In the genomic region with DNA sequence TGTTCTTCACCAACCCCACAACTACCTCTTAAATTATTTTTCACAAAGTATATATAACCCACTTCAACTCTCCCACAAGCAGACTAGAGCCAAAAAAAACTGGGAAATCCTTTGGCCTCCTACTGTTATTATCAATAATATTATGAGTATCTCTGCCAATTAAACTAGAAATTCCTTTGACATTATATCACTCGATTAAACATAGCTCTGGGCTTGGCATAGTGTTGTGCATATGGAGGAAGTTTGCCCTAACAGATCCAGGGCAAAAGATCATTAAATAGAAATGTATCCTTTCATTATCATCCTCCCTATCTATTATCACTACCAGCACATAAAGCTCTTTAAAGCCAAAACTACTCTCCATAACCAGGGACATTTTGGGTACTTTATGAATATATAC, we compare ENCODE assay signal across 31 cellular contexts.
DNase-seq lines count a peak whose midpoint lies in the region; ATAC-seq and TF ChIP-seq lines count a peak whose summit lies in the region.
"Had no signal": no experiment of that assay in that cellular context is flagged by ENCODE, and none has a peak within 500 bp of the region (broad histone marks: within the 10 kb centered on the region; RNA-seq: fewer than 3 reads in every experiment).

No MANE protein-coding gene starts in this region.

- no peak for TF ChIP-seq EP300 in ovary (IDR thresholded peaks at IDR 0.05)

- H4K20me1 ChIP-seq in osteoblast (ENCODE audit: insufficient read depth, low read length), result no peaks in the 10 kb centered on the region

- no peak overlapping the region for H3K4me2 ChIP-seq in osteoblast (ENCODE audit: insufficient read depth, low read length)

- TF ChIP-seq CTCF in RWPE1 (conservative IDR thresholded peaks at IDR 0.05; ENCODE audit: low read depth) (no peak), osteoblast (IDR thresholded peaks at IDR 0.05; ENCODE audit: extremely low read depth, low read depth, low read length) (no peak), ovary (IDR thresholded peaks at IDR 0.05) (no peak)

- H3K36me3 ChIP-seq in osteoblast (ENCODE audit: insufficient read depth, low read length), result no peaks in the 10 kb centered on the region
- no peaks in the 10 kb centered on the region for H3K36me3 ChIP-seq in ovary
- H3K36me3 ChIP-seq: MG63, suprapubic skin, upper lobe of right lung had no signal

- no peak overlapping the region for H3K4me3 ChIP-seq in osteoblast (ENCODE audit: insufficient read depth, low read length)
- no peak overlapping the region for H3K4me3 ChIP-seq in right cardiac atrium (ENCODE audit: low read length)
- no peak overlapping the region for H3K4me3 ChIP-seq in ovary
- H3K4me3 ChIP-seq: K562, MG63, suprapubic skin, upper lobe of right lung had no signal

- CTCF ChIA-PET in RWPE1 (lab: Yijun Ruan, JAX), result no interaction called here

- H3K27me3 ChIP-seq in osteoblast (ENCODE audit: insufficient read depth, low read length) (no peaks in the 10 kb centered on the region), right cardiac atrium (ENCODE audit: control insufficient read depth, insufficient read depth) (no peaks in the 10 kb centered on the region), ovary (no peaks in the 10 kb centered on the region)
- H3K27me3 ChIP-seq: MG63, suprapubic skin, upper lobe of right lung had no signal

- H2AFZ ChIP-seq in osteoblast (ENCODE audit: low read length), result no peak overlapping the region

- no peaks in the 10 kb centered on the region for H3K79me2 ChIP-seq in osteoblast (ENCODE audit: insufficient read depth, low read length)

- intact Hi-C loops in right cardiac atrium (cut with DNase I), result no loop called here
- intact Hi-C loops in ovary (cut with DNase I), result no loop called here

- TF ChIP-seq POLR2A in ovary (IDR thresholded peaks at IDR 0.05), result no peak

- ATAC-seq in right cardiac atrium, result no peak
- ATAC-seq: activated CD4-positive, alpha-beta T cell treated with anti-CD3 and anti-CD28 coated beads for 36 hours; activated CD8-positive, alpha-beta T cell treated with anti-CD3 and anti-CD28 coated beads for 36 hours; K562; left lobe of liver; naive thymus-derived CD8-positive, alpha-beta T cell; upper lobe of right lung had no signal

- peak; percentile 16 for DNase-seq in EL
- DNase-seq in RWPE1 (ENCODE audit: low spot score), result peak; percentile 19
- peak; percentile 36 to 61 for DNase-seq in dermis microvascular lymphatic vessel endothelial cell (ENCODE audit: low read depth in 2 of 2)
- peak; percentile 69 for DNase-seq in osteoblast (ENCODE audit: insufficient read length, low spot score, missing footprints)
- DNase-seq in right cardiac atrium, result no peak
- DNase-seq in NCI-H2227 (lab: John Stamatoyannopoulos, UW; ENCODE audit: unreplicated experiment), result no peak
- DNase-seq in ovary, result no peak
- DNase-seq in stimulated activated naive CD4-positive, alpha-beta T cell (lab: John Stamatoyannopoulos, UW), result no peak
- DNase-seq: activated CD4-positive, alpha-beta T cell treated with anti-CD3 and anti-CD28 coated beads for 36 hours; activated CD8-positive, alpha-beta memory T cell treated with anti-CD3 and anti-CD28 coated beads, Interleukin-2, amount 50 U/mL, for 48 hours; activated CD8-positive, alpha-beta T cell treated with anti-CD3 and anti-CD28 coated beads for 36 hours; activated naive CD4-positive, alpha-beta T cell treated with Interleukin-2 at 50 U/mL for 16 hours; AML-193; CD4-positive, alpha-beta T cell; cerebellar nuclear complex; DMS79 treated with DMSO at 0.1 percent for 48 hours; immature natural killer cell; MG63; midbrain; naive thymus-derived CD8-positive, alpha-beta T cell; NCI-H1930; NCI-H526; NK-92 treated with Interleukin-12 subunit alpha and Interleukin-12 subunit beta, amount 100 ng/mL, for 24 hours; nucleus accumbens; SHP77 treated with DMSO at 0.1 percent for 48 hours; stimulated activated naive CD4-positive, alpha-beta T cell treated with Interleukin-2 at 50 U/mL for 16 hours; T-helper 2 cell; upper lobe of right lung had no signal

- H3K27ac ChIP-seq in RWPE1 (no peak overlapping the region), osteoblast (ENCODE audit: low read depth, low read length) (no peak overlapping the region), right cardiac atrium (ENCODE audit: low read length) (no peak overlapping the region), ovary (no peak overlapping the region)
- H3K27ac ChIP-seq: suprapubic skin, upper lobe of right lung had no signal

- H3K9me3 ChIP-seq in osteoblast (ENCODE audit: low read depth, low read length), result no peaks in the 10 kb centered on the region
- no peaks in the 10 kb centered on the region for H3K9me3 ChIP-seq in right cardiac atrium (ENCODE audit: control insufficient read depth, low read length)
- H3K9me3 ChIP-seq in ovary, result no peaks in the 10 kb centered on the region
- H3K9me3 ChIP-seq: MG63, suprapubic skin, upper lobe of right lung had no signal

- H3K4me1 ChIP-seq in osteoblast (ENCODE audit: insufficient read depth, low read length) (peaks cover 17% of the 10 kb centered on the region), right cardiac atrium (ENCODE audit: control insufficient read depth, insufficient read depth, low read length) (no peaks in the 10 kb centered on the region), ovary (ENCODE audit: insufficient read depth) (peaks cover 1% of the 10 kb centered on the region)

- POLR2A ChIA-PET in RWPE1 (lab: Yijun Ruan, JAX; ENCODE audit: low non-redundant PET), result no interaction called here

- 53% methylated on average over 1 of the region's 1 CpG for WGBS in right cardiac atrium
- WGBS in ovary, 3 donors, result 7 to 26% (median 7%) methylated on average over 1 of the region's 1 CpG

Comparison
In these comparisons a context has a peak if more than half of its experiments do, and no peak if none do; other contexts are left out.
1. DNase-seq: peak in EL (single experiment), RWPE1 (single experiment), dermis microvascular lymphatic vessel endothelial cell (2 of 2) and osteoblast (single experiment); none in right cardiac atrium (0 of 3), NCI-H2227 (single experiment), ovary (0 of 5) and stimulated activated naive CD4-positive, alpha-beta T cell (0 of 6).